In genomic region chr5:168464214-168464613, GRCh38 we compare ENCODE assay signal across 17 cellular contexts. TPM values are rescaled to one million over a fixed set of nuclear protein-coding genes. Genes with fewer than 3 reads are reported as not detected.
DNase-seq lines count a peak whose midpoint lies in the region; ATAC-seq and TF ChIP-seq lines count a peak whose summit lies in the region.
"Had no signal": no experiment of that assay in that cellular context is flagged by ENCODE, and none has a peak within 500 bp of the region (broad histone marks: within the 10 kb centered on the region; RNA-seq: fewer than 3 reads in every experiment).

No MANE protein-coding gene starts in this region.

- H3K27ac Mint-ChIP-seq in activated T-helper 17 cell treated with anti-CD3 and anti-CD28 coated beads, Interleukin-2, amount 50 U/mL, for 72 hours, result peak overlapping the region; percentile 6
- no peak overlapping the region for H3K27ac Mint-ChIP-seq in osteocyte (ENCODE audit: unreplicated experiment)
- H3K27ac Mint-ChIP-seq: CD4-positive, CD25-positive, alpha-beta regulatory T cell had no signal

- CTCF ChIA-PET in AG04450 (lab: Charles Lee), result no interaction called here

- POLR2A ChIA-PET in AG04450 (lab: Yijun Ruan, JAX), result no interaction called here

- TF ChIP-seq POLR2A in Peyer's patch (IDR thresholded peaks at IDR 0.05), result no peak

- H3K9me3 ChIP-seq in AG04450 (ENCODE audit: control insufficient read depth, insufficient read depth, low read length) (no peaks in the 10 kb centered on the region), Peyer's patch (no peaks in the 10 kb centered on the region)

- no peak for TF ChIP-seq CTCF in AG04450 (IDR thresholded peaks at IDR 0.05; ENCODE audit: low read depth, low read length)
- TF ChIP-seq CTCF in Peyer's patch (IDR thresholded peaks at IDR 0.05), result no peak
- no peak for TF ChIP-seq CTCF in osteocyte (IDR thresholded peaks at IDR 0.05)

- H3K27me3 Mint-ChIP-seq in activated T-helper 17 cell treated with anti-CD3 and anti-CD28 coated beads, Interleukin-2, amount 50 U/mL, for 72 hours, result no peaks in the 10 kb centered on the region
- H3K27me3 Mint-ChIP-seq in osteocyte (ENCODE audit: unreplicated experiment), result no peaks in the 10 kb centered on the region
- H3K27me3 Mint-ChIP-seq: CD4-positive, CD25-positive, alpha-beta regulatory T cell had no signal

- H3K27me3 ChIP-seq in AG04450 (ENCODE audit: control insufficient read depth, insufficient read depth, low read length) (no peaks in the 10 kb centered on the region), Peyer's patch (no peaks in the 10 kb centered on the region)

- no peaks in the 10 kb centered on the region for H3K4me1 ChIP-seq in Peyer's patch

- H3K27ac ChIP-seq in AG04450 (ENCODE audit: low read depth, low read length), result peak overlapping the region; percentile 31
- no peak overlapping the region for H3K27ac ChIP-seq in Peyer's patch

- H3K36me3 ChIP-seq in Peyer's patch, result peaks cover 0 to 25% (median 0%) of the 10 kb centered on the region in 3 donors

- ATAC-seq in GM21367 (IDR thresholded peaks at IDR 0.05; ENCODE audit: unreplicated experiment), result peak; percentile 66
- ATAC-seq in HG03064 (IDR thresholded peaks at IDR 0.05; ENCODE audit: low read depth, unreplicated experiment), result peak; percentile 69
- ATAC-seq in activated T-helper 17 cell treated with anti-CD3 and anti-CD28 coated beads, Interleukin-2, amount 50 U/mL, for 72 hours (replicated peaks), result no peak
- ATAC-seq in SK-N-SH treated with all-trans-retinoic acid at 6 μM for 48 hours, result no peak
- ATAC-seq in GM18520 (IDR thresholded peaks at IDR 0.05; ENCODE audit: unreplicated experiment), result no peak

- DNase-seq in AG04450 (ENCODE audit: low read depth, low spot score) (no peak), Peyer's patch (no peak), osteocyte (ENCODE audit: extremely low spot score, unreplicated experiment) (no peak)
- DNase-seq: 8988T; Calu3; CD4-positive, CD25-positive, alpha-beta regulatory T cell; DMS79; GOT3; NCI-H1417; NCI-H2029 treated with DMSO at 0.1 percent for 48 hours; NCI-H524; SHP77 treated with DMSO at 0.1 percent for 48 hours had no signal

- H3K4me3 Mint-ChIP-seq in activated T-helper 17 cell treated with anti-CD3 and anti-CD28 coated beads, Interleukin-2, amount 50 U/mL, for 72 hours, result no peak overlapping the region
- H3K4me3 Mint-ChIP-seq in osteocyte (ENCODE audit: unreplicated experiment), result no peak overlapping the region
- H3K4me3 Mint-ChIP-seq: CD4-positive, CD25-positive, alpha-beta regulatory T cell had no signal

- no peak overlapping the region for H3K4me3 ChIP-seq in AG04450 (ENCODE audit: low read depth, low read length)
- no peak overlapping the region for H3K4me3 ChIP-seq in Peyer's patch

- H3K4me1 Mint-ChIP-seq in activated T-helper 17 cell treated with anti-CD3 and anti-CD28 coated beads, Interleukin-2, amount 50 U/mL, for 72 hours, result peaks cover 4% of the 10 kb centered on the region
- no peaks in the 10 kb centered on the region for H3K4me1 Mint-ChIP-seq in osteocyte (ENCODE audit: unreplicated experiment)

- H3K36me3 Mint-ChIP-seq in activated T-helper 17 cell treated with anti-CD3 and anti-CD28 coated beads, Interleukin-2, amount 50 U/mL, for 72 hours (ENCODE audit: low read depth), result no peaks in the 10 kb centered on the region
- no peaks in the 10 kb centered on the region for H3K36me3 Mint-ChIP-seq in osteocyte (ENCODE audit: unreplicated experiment)

- no peaks in the 10 kb centered on the region for H3K9me3 Mint-ChIP-seq in activated T-helper 17 cell treated with anti-CD3 and anti-CD28 coated beads, Interleukin-2, amount 50 U/mL, for 72 hours
- no peaks in the 10 kb centered on the region for H3K9me3 Mint-ChIP-seq in osteocyte (ENCODE audit: unreplicated experiment)

TF ChIP-seq in SK-N-SH treated with all-trans-retinoic acid at 6 μM for 48 hours, 23 proteins besides CTCF, POLR2A, EP300 and RAD21:
- TF ChIP-seq OSR1 (CRISPR knock-in tag; IDR thresholded peaks at IDR 0.05) (no peak), TSHZ2 (CRISPR knock-in tag; IDR thresholded peaks at IDR 0.05) (no peak), PPARA (CRISPR knock-in tag; IDR thresholded peaks at IDR 0.05; ENCODE audit: borderline replicate concordance) (no peak), TCF4 (CRISPR knock-in tag; IDR thresholded peaks at IDR 0.05; ENCODE audit: borderline replicate concordance) (no peak), ISL1 (CRISPR knock-in tag; IDR thresholded peaks at IDR 0.05) (no peak), CSDC2 (CRISPR knock-in tag; IDR thresholded peaks at IDR 0.05) (no peak), BACH2 (CRISPR knock-in tag; IDR thresholded peaks at IDR 0.05; ENCODE audit: borderline replicate concordance) (no peak), ZC3H10 (CRISPR knock-in tag; IDR thresholded peaks at IDR 0.05) (no peak), SNAI2 (CRISPR knock-in tag; IDR thresholded peaks at IDR 0.05) (no peak), GLIS3 (CRISPR knock-in tag; IDR thresholded peaks at IDR 0.05) (no peak), ZNF70 (CRISPR knock-in tag; IDR thresholded peaks at IDR 0.05) (no peak)
TF ChIP-seq in SK-N-SH treated with all-trans-retinoic acid at 6 μM for 48 hours: peak in this region for 0.

RNA-seq across cellular contexts. Expression of gene RARS1, which starts 22.1 kb away (rescaled TPM):
- 112 and 147 TPM in 2 replicates for polyA plus RNA-seq in AG04450 (2011; rRNA removed)
- polyA minus RNA-seq in AG04450 (2011; rRNA and poly(A)+ RNA removed), result 39.4 and 77.3 TPM in 2 replicates
- 100 to 1,000 TPM in 1 of 2 donors, 10 to 100 TPM in 1; 86.0 to 121 TPM for total RNA-seq in activated T-helper 17 cell treated with anti-CD3 and anti-CD28 coated beads, Interleukin-2, amount 50 U/mL, for 72 hours
- total RNA-seq in Peyer's patch (100 to 1,000 TPM in 3 of 4 donors, 10 to 100 TPM in 1; 81.5 to 115 (median 108) TPM), osteocyte (82.7 and 87.6 TPM in 2 replicates)

Comparison
In these comparisons a context has a peak if more than half of its experiments do, and no peak if none do; other contexts are left out.
1. ATAC-seq: peak in GM21367 (single experiment) and HG03064 (single experiment); none in activated T-helper 17 cell treated with anti-CD3 and anti-CD28 coated beads, Interleukin-2, amount 50 U/mL, for 72 hours (single experiment), SK-N-SH treated with all-trans-retinoic acid at 6 μM for 48 hours (single experiment) and GM18520 (single experiment).